ENCODE assay signal across 9 cellular contexts in genomic region chr19:38830039-38830733, GRCh38. TPM values are rescaled to one million over a fixed set of nuclear protein-coding genes. Genes with fewer than 3 reads are reported as not detected.
DNase-seq lines count a peak whose midpoint lies in the region; ATAC-seq, FAIRE-seq and TF ChIP-seq lines count a peak whose summit lies in the region.
"Had no signal": no experiment of that assay in that cellular context is flagged by ENCODE, and none has a peak within 500 bp of the region (broad histone marks: within the 10 kb centered on the region; RNA-seq: fewer than 3 reads in every experiment).

No MANE protein-coding gene starts in this region.

- ATAC-seq in heart right ventricle (no peak), upper lobe of right lung (no peak), GM18858 (IDR thresholded peaks at IDR 0.05; ENCODE audit: unreplicated experiment) (no peak), GM18517 (IDR thresholded peaks at IDR 0.05; ENCODE audit: unreplicated experiment) (no peak)

- H3K4me1 Mint-ChIP-seq in activated naive CD8-positive, alpha-beta T cell treated with anti-CD3 and anti-CD28 coated beads for 36 hours: peaks cover 24% of the 10 kb centered on the region

- H3K4me3 Mint-ChIP-seq in activated naive CD8-positive, alpha-beta T cell treated with anti-CD3 and anti-CD28 coated beads for 36 hours: peak overlapping the region; percentile 97

- H3K27ac ChIP-seq in heart right ventricle (peak overlapping the region in 8 of 10 donors; percentile 5 to 99 (median 94)), liver (ENCODE audit: low read depth in 1 of 2, low read length in 2 of 2) (peak overlapping the region; percentile 97 to 99), upper lobe of right lung (peak overlapping the region; percentile 93), kidney (ENCODE audit: low read depth in 2 of 2, low read length in 2 of 2) (no peak overlapping the region)

- H3K27me3 Mint-ChIP-seq in activated naive CD8-positive, alpha-beta T cell treated with anti-CD3 and anti-CD28 coated beads for 36 hours: no peaks in the 10 kb centered on the region

- H3K4me1 ChIP-seq in heart right ventricle (peaks cover 8 to 55% (median 40%) of the 10 kb centered on the region in 9 donors), liver (ENCODE audit: control insufficient read depth in 4 of 4, insufficient read depth in 4 of 4, low read length in 3 of 4) (peaks cover 8 to 44% (median 24%) of the 10 kb centered on the region in 4 donors), upper lobe of right lung (peaks cover 23% of the 10 kb centered on the region), kidney (ENCODE audit: control insufficient read depth in 1 of 2, insufficient read depth in 1 of 2, low read depth in 1 of 2, low read length in 2 of 2) (peaks cover 9 to 16% of the 10 kb centered on the region in 2 donors)

- H3K9me3 ChIP-seq in heart right ventricle (no peaks in the 10 kb centered on the region), liver (ENCODE audit: control insufficient read depth in 4 of 4, low read length in 3 of 4) (no peaks in the 10 kb centered on the region), upper lobe of right lung (no peaks in the 10 kb centered on the region), kidney (ENCODE audit: control insufficient read depth in 1 of 2, low read length in 2 of 2) (no peaks in the 10 kb centered on the region)

- H3K27me3 ChIP-seq in heart right ventricle: no peaks in the 10 kb centered on the region
- H3K27me3 ChIP-seq in liver (ENCODE audit: control insufficient read depth in 4 of 4, insufficient read depth in 4 of 4, low read length in 3 of 4): no peaks in the 10 kb centered on the region
- H3K27me3 ChIP-seq in upper lobe of right lung: no peaks in the 10 kb centered on the region

- H3K9ac ChIP-seq in liver (ENCODE audit: low read depth in 1 of 2, low read length in 2 of 2) (no peak overlapping the region), kidney (ENCODE audit: low read length in 2 of 2) (peak overlapping the region in 1 of 2 donors; percentile 97)

- no peak for TF ChIP-seq CTCF in heart right ventricle (IDR thresholded peaks at IDR 0.05)
- no peak for TF ChIP-seq CTCF in liver (IDR thresholded peaks at IDR 0.05; ENCODE audit: low read depth, low read length, missing input control)
- no peak for TF ChIP-seq CTCF in upper lobe of right lung (IDR thresholded peaks at IDR 0.05)
- no peak for TF ChIP-seq CTCF in kidney (IDR thresholded peaks at IDR 0.05; ENCODE audit: borderline replicate concordance, extremely low read depth, insufficient read depth)

- no peak for FAIRE-seq in kidney (lab: Jason Lieb, UNC)

- H3K27ac Mint-ChIP-seq in activated naive CD8-positive, alpha-beta T cell treated with anti-CD3 and anti-CD28 coated beads for 36 hours: peak overlapping the region; percentile 38

- H3K9me3 Mint-ChIP-seq in activated naive CD8-positive, alpha-beta T cell treated with anti-CD3 and anti-CD28 coated beads for 36 hours: no peaks in the 10 kb centered on the region

- intact Hi-C loops in heart right ventricle (cut with DNase I) (loop anchor here in 5 of 10 donors (2.0 to 10.0 kb wide), 6 partner anchors 19 to 195 kb away; partner anchors contain the start of genes ACTN4 (in 2 of the 5) and HNRNPL (in 1 of the 5)), cardiac septum (cut with DNase I) (loop anchor here (2.0 to 10.0 kb wide), 4 partner anchors 19 to 213 kb away; partner anchors contain the start of genes ACTN4, EIF3K, HNRNPL and MAP4K1), upper lobe of right lung (cut with DNase I) (no loop called here), kidney (cut with DNase I) (no loop called here)

- DNase-seq in heart right ventricle (no peak), cardiac septum (ENCODE audit: low spot score) (no peak), upper lobe of right lung (no peak), kidney (no peak)
- DNase-seq in activated naive CD8-positive, alpha-beta T cell treated with anti-CD3 and anti-CD28 coated beads for 36 hours: no peak
- DNase-seq: activated CD4-positive, CD25-positive, alpha-beta regulatory T cell had no signal

- WGBS in heart right ventricle, 2 donors: 83 to 85% methylated on average over 4 of the region's 4 CpGs
- WGBS in liver: 33% methylated on average over 4 of the region's 4 CpGs

- no peak for TF ChIP-seq RAD21 in liver (IDR thresholded peaks at IDR 0.05)

- peaks cover 23% of the 10 kb centered on the region for H3K36me3 Mint-ChIP-seq in activated naive CD8-positive, alpha-beta T cell treated with anti-CD3 and anti-CD28 coated beads for 36 hours

- H3K36me3 ChIP-seq in heart right ventricle: peaks cover 0 to 60% (median 27%) of the 10 kb centered on the region in 9 donors
- peaks cover 4 to 15% (median 8%) of the 10 kb centered on the region in 4 donors for H3K36me3 ChIP-seq in liver (ENCODE audit: control insufficient read depth in 4 of 4, insufficient read depth in 3 of 4, low read depth in 1 of 4, low read length in 3 of 4)
- H3K36me3 ChIP-seq in upper lobe of right lung: peaks cover 45% of the 10 kb centered on the region
- peaks cover 6 to 19% of the 10 kb centered on the region in 2 donors for H3K36me3 ChIP-seq in kidney (ENCODE audit: control insufficient read depth in 1 of 2, insufficient read depth in 2 of 2, low read length in 2 of 2)

- H3K4me3 ChIP-seq in heart right ventricle: peak overlapping the region in 5 of 10 donors; percentile 64 to 79 (median 74)
- peak overlapping the region in 1 of 3 donors; percentile 65 for H3K4me3 ChIP-seq in liver (ENCODE audit: low read depth in 1 of 3, low read length in 3 of 3)
- peak overlapping the region; percentile 80 for H3K4me3 ChIP-seq in upper lobe of right lung
- no peak overlapping the region for H3K4me3 ChIP-seq in kidney (ENCODE audit: low read length in 2 of 2)

TF ChIP-seq in liver, 16 proteins besides CTCF, POLR2A, EP300 and RAD21 (continues in another document):
- TF ChIP-seq SP1 (IDR thresholded peaks at IDR 0.05): no peak
- TF ChIP-seq JUND (IDR thresholded peaks at IDR 0.05): no peak
- no peak for TF ChIP-seq ZBTB33 (IDR thresholded peaks at IDR 0.05)
- TF ChIP-seq MAX (IDR thresholded peaks at IDR 0.05): no peak
- no peak for TF ChIP-seq GABPA (IDR thresholded peaks at IDR 0.05 in 1 of 2, conservative IDR thresholded peaks at IDR 0.05 in 1 of 2)

RNA-seq across cellular contexts. Expression of gene ECH1, which starts 1.4 kb away (rescaled TPM):
- total RNA-seq in heart right ventricle (100 to 1,000 TPM; 418 to 987 (median 671) TPM), cardiac septum (377 TPM), liver (100 to 1,000 TPM; 226 to 259 TPM), upper lobe of right lung (210 TPM), kidney (167 TPM)
- polyA plus RNA-seq in heart right ventricle (1,000 to 10,000 TPM in 1 of 2 donors, 100 to 1,000 TPM in 1; 446 to 1,208 TPM), liver (1,000 to 10,000 TPM in 1 of 2 donors, 100 to 1,000 TPM in 1; 581 to 1,082 TPM), kidney (ENCODE audit: insufficient read depth, low read depth, low replicate concordance) (534 TPM)
- 100 to 1,000 TPM; 103 to 107 TPM for total RNA-seq in activated naive CD8-positive, alpha-beta T cell treated with anti-CD3 and anti-CD28 coated beads for 36 hours

RNA-seq across cellular contexts. Expression of gene LGALS4, which starts 17.4 kb away (rescaled TPM):
- total RNA-seq in heart right ventricle (1 to 10 TPM in 2 of 10 donors, under 1 TPM in 6, not detected in 2; 0.16 to 2.0 (median 0.81) TPM), cardiac septum (0.54 TPM), liver (10 to 100 TPM in 1 of 2 donors, under 1 TPM in 1; 0.42 to 13.7 TPM), upper lobe of right lung (3.7 TPM), kidney (12.2 TPM)
- polyA plus RNA-seq in heart right ventricle (1 to 10 TPM in 1 of 2 donors, under 1 TPM in 1; 0.30 to 2.6 TPM), liver (10 to 100 TPM; 10.5 to 40.6 TPM), kidney (ENCODE audit: insufficient read depth, low read depth, low replicate concordance) (1.2 TPM)
- total RNA-seq in activated naive CD8-positive, alpha-beta T cell treated with anti-CD3 and anti-CD28 coated beads for 36 hours: under 1 TPM; 0.33 to 0.56 TPM

RNA-seq across cellular contexts. Expression of gene HNRNPL, which starts 19.6 kb away (rescaled TPM):
- total RNA-seq in heart right ventricle: 100 to 1,000 TPM; 134 to 196 (median 170) TPM
- 100 to 1,000 TPM; 130 to 181 TPM for polyA plus RNA-seq in heart right ventricle
- total RNA-seq in cardiac septum: 136 TPM
- 100 to 1,000 TPM; 723 to 728 TPM for total RNA-seq in activated naive CD8-positive, alpha-beta T cell treated with anti-CD3 and anti-CD28 coated beads for 36 hours
- total RNA-seq in liver: 100 to 1,000 TPM; 115 to 166 TPM
- polyA plus RNA-seq in liver: 10 to 100 TPM; 50.4 to 76.5 TPM
- total RNA-seq in upper lobe of right lung: 248 TPM
- 278 TPM for total RNA-seq in kidney
- polyA plus RNA-seq in kidney (ENCODE audit: insufficient read depth, low read depth, low replicate concordance): 168 TPM

RNA-seq across cellular contexts. Expression of gene LGALS7B, which starts 41.2 kb away (rescaled TPM):
- total RNA-seq in heart right ventricle (under 1 TPM in 1 of 10 donors, not detected in 9; 0.60 TPM), cardiac septum (not detected), liver (not detected), upper lobe of right lung (3.2 TPM), kidney (not detected)
- polyA plus RNA-seq in heart right ventricle (under 1 TPM in 1 of 2 donors, not detected in 1; 0.19 TPM), liver (under 1 TPM in 1 of 2 donors, not detected in 1; 0.36 TPM), kidney (ENCODE audit: insufficient read depth, low read depth, low replicate concordance) (3.7 TPM)
- not detected for total RNA-seq in activated naive CD8-positive, alpha-beta T cell treated with anti-CD3 and anti-CD28 coated beads for 36 hours

RNA-seq across cellular contexts. Expression of gene RINL, which starts 47.9 kb away (rescaled TPM):
- total RNA-seq in heart right ventricle (1 to 10 TPM; 1.6 to 7.0 (median 2.8) TPM), cardiac septum (2.0 TPM), liver (1 to 10 TPM; 4.9 to 5.5 TPM), upper lobe of right lung (12.0 TPM), kidney (13.0 TPM)
- polyA plus RNA-seq in heart right ventricle (10 to 100 TPM in 1 of 2 donors, 1 to 10 TPM in 1; 4.6 to 14.5 TPM), liver (1 to 10 TPM; 5.5 to 8.7 TPM), kidney (ENCODE audit: insufficient read depth, low read depth, low replicate concordance) (9.5 TPM)
- 10 to 100 TPM; 74.0 to 75.0 TPM for total RNA-seq in activated naive CD8-positive, alpha-beta T cell treated with anti-CD3 and anti-CD28 coated beads for 36 hours

Comparison
In these comparisons a context has a peak if more than half of its experiments do, and no peak if none do; other contexts are left out.
1. H3K27ac ChIP-seq: peak in heart right ventricle (8 of 10), liver (2 of 2) and upper lobe of right lung (single experiment); none in kidney (0 of 2).